In genomic region chr2:8006181-8006580, GRCh38 we compare ENCODE assay signal across 20 cellular contexts.
A peak's percentile ranks its signal among the peaks of the same experiment; 100 is the strongest.
DNase-seq lines count a peak whose midpoint lies in the region; TF ChIP-seq lines count a peak whose summit lies in the region.
"Had no signal": no experiment of that assay in that cellular context is flagged by ENCODE, and none has a peak within 500 bp of the region (broad histone marks: within the 10 kb centered on the region; RNA-seq: fewer than 3 reads in every experiment).

No MANE protein-coding gene starts in this region.

- intact Hi-C loops in adrenal gland (cut with DNase I): no loop called here

- no peaks in the 10 kb centered on the region for H4K20me1 ChIP-seq in BLaER1
- H4K20me1 ChIP-seq in smooth muscle cell (ENCODE audit: low read depth): no peaks in the 10 kb centered on the region

- no peaks in the 10 kb centered on the region for H3K79me2 ChIP-seq in smooth muscle cell (ENCODE audit: low read depth)

- H3K4me2 ChIP-seq in BLaER1 (peak overlapping the region; percentile 10; the same call in 1 of the 2 replicates), smooth muscle cell (no peak overlapping the region)
- H3K4me2 ChIP-seq: KMS-11 had no signal

- no peak overlapping the region for H2AFZ ChIP-seq in smooth muscle cell (ENCODE audit: low read depth)

- H3K36me3 ChIP-seq in BLaER1 (no peaks in the 10 kb centered on the region), adrenal gland (replicated peaks in 1 of 2) (no peaks in the 10 kb centered on the region), smooth muscle cell (ENCODE audit: low read depth) (no peaks in the 10 kb centered on the region)
- H3K36me3 ChIP-seq: HAP-1, SJCRH30 had no signal

- H3K27ac ChIP-seq in BLaER1 (no peak overlapping the region), adrenal gland (peak overlapping the region in 4 of 5 donors; percentile 20 to 82 (median 49)), smooth muscle cell (ENCODE audit: low read depth) (peak overlapping the region; percentile 22)
- H3K27ac ChIP-seq: C4-2B, HL-60, KMS-11, SJCRH30 had no signal

- TF ChIP-seq POLR2A in adrenal gland (IDR thresholded peaks at IDR 0.05): no peak

- no peaks in the 10 kb centered on the region for H3K9me3 ChIP-seq in BLaER1
- no peaks in the 10 kb centered on the region for H3K9me3 ChIP-seq in adrenal gland (replicated peaks in 1 of 3)
- no peaks in the 10 kb centered on the region for H3K9me3 ChIP-seq in smooth muscle cell (replicated peaks; ENCODE audit: low read depth)
- H3K9me3 ChIP-seq: HAP-1, SJCRH30 had no signal

- H3K4me3 ChIP-seq in BLaER1 (no peak overlapping the region), adrenal gland (no peak overlapping the region), smooth muscle cell (no peak overlapping the region)
- H3K4me3 ChIP-seq: HAP-1, SJCRH30 had no signal

- DNase-seq in EH (ENCODE audit: low read depth) (peak; percentile 38), adrenal gland (peak in 6 of 7 donors; percentile 19 to 74 (median 52)), smooth muscle cell (lab: John Stamatoyannopoulos, UW; ENCODE audit: unreplicated experiment) (no peak), ureter (ENCODE audit: low spot score) (no peak), NCI-H146 (lab: John Stamatoyannopoulos, UW) (no peak), COR-L47 (lab: John Stamatoyannopoulos, UW) (no peak)
- DNase-seq: CD8-positive, alpha-beta memory T cell; DMS53; MV-4-11; NCI-H1694 treated with DMSO at 0.1 percent for 48 hours; NCI-H2081 treated with DMSO at 0.1 percent for 48 hours; NCI-H446 treated with DMSO at 0.1 percent for 48 hours; NCI-H526 treated with DMSO at 0.1 percent for 48 hours; OCI-M1; SJCRH30 had no signal

- H3K9ac ChIP-seq in BLaER1: no peak overlapping the region
- no peak overlapping the region for H3K9ac ChIP-seq in smooth muscle cell (ENCODE audit: low read depth)
- H3K9ac ChIP-seq: KMS-11 had no signal

- H3K4me1 ChIP-seq in BLaER1 (peaks cover 57% of the 10 kb centered on the region), adrenal gland (replicated peaks in 1 of 2) (peaks cover 8 to 29% of the 10 kb centered on the region in 2 donors), smooth muscle cell (ENCODE audit: low read depth) (peaks cover 2% of the 10 kb centered on the region)
- H3K4me1 ChIP-seq: HAP-1 had no signal

- H3K27me3 ChIP-seq in BLaER1 (no peaks in the 10 kb centered on the region), adrenal gland (no peaks in the 10 kb centered on the region), smooth muscle cell (ENCODE audit: low read depth) (no peaks in the 10 kb centered on the region)

- peak in 3 of 6 experiments; percentile 36 to 47 (median 40) for TF ChIP-seq CTCF in adrenal gland (IDR thresholded peaks at IDR 0.05)
- no peak for TF ChIP-seq CTCF in smooth muscle cell (IDR thresholded peaks at IDR 0.05; ENCODE audit: borderline replicate concordance, insufficient read depth, poor library complexity, severe bottlenecking)

- peaks cover 10% of the 10 kb centered on the region for H3F3A ChIP-seq in smooth muscle cell (ENCODE audit: low read depth)

Comparison
In these comparisons a context has a peak if more than half of its experiments do, and no peak if none do; other contexts are left out.
1. DNase-seq: peak in EH (single experiment) and adrenal gland (6 of 7); none in smooth muscle cell (single experiment), ureter (single experiment), NCI-H146 (single experiment) and COR-L47 (single experiment).